ENCODE assay signal across 9 cellular contexts in the genomic region with DNA sequence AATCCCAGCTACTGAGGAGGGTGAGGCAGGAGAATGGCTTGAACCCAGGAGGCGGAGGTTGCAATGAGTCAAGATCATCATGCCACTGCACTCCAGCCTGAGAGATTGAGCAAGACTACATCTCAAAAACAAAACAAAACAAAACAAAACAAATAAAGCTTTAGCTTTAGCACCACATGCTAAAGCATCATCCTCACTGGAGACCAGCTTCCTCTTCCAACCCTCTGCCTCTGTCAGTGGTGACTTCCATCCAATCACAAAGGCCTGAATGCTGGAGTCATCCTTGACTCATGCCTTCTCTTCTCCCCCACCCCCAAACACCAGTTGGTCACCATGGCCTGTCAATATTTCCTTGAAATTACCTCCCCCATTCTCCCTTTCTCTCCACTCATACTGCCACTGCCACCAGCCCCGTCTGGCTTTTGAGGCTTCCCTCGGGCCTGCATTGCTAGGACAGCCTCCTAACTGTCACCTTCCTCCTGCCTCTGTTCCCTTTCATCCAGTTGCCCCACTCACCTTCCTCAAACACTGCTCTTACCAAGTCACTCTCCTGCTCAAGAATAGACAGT. TPM values are rescaled to one million over a fixed set of nuclear protein-coding genes. Genes with fewer than 3 reads are reported as not detected.
A peak's percentile ranks its signal among the peaks of the same experiment; 100 is the strongest.
DNase-seq lines count a peak whose midpoint lies in the region; ATAC-seq and TF ChIP-seq lines count a peak whose summit lies in the region.
"Had no signal": no experiment of that assay in that cellular context is flagged by ENCODE, and none has a peak within 500 bp of the region (broad histone marks: within the 10 kb centered on the region; RNA-seq: fewer than 3 reads in every experiment).

No MANE protein-coding gene starts in this region.

- TF ChIP-seq RAD21 in SK-N-SH (IDR thresholded peaks at IDR 0.05; ENCODE audit: low read length) = no peak

- H3K27me3 Mint-ChIP-seq in effector memory CD8-positive, alpha-beta T cell = no peaks in the 10 kb centered on the region

- H3F3A ChIP-seq in SK-N-SH (replicated peaks; ENCODE audit: insufficient read depth) (peaks cover 12% of the 10 kb centered on the region), smooth muscle cell (ENCODE audit: low read depth) (no peaks in the 10 kb centered on the region)

- no peak overlapping the region for H3K27ac ChIP-seq in SK-N-SH (ENCODE audit: low read depth in 2 of 2, low read length in 1 of 2)
- H3K27ac ChIP-seq in smooth muscle cell (ENCODE audit: low read depth) = peak overlapping the region; percentile 49

- H3K4me2 ChIP-seq in SK-N-SH (no peak overlapping the region), smooth muscle cell (no peak overlapping the region)

- H4K20me1 ChIP-seq in SK-N-SH (ENCODE audit: insufficient read depth) (no peaks in the 10 kb centered on the region), smooth muscle cell (ENCODE audit: low read depth) (peaks cover 35% of the 10 kb centered on the region)

- no peaks in the 10 kb centered on the region for H3K36me3 Mint-ChIP-seq in effector memory CD8-positive, alpha-beta T cell (ENCODE audit: insufficient read depth)

- no peaks in the 10 kb centered on the region for H3K9me3 Mint-ChIP-seq in effector memory CD8-positive, alpha-beta T cell

- H3K9ac ChIP-seq in SK-N-SH = no peak overlapping the region
- H3K9ac ChIP-seq in smooth muscle cell (ENCODE audit: low read depth) = no peak overlapping the region

- no peaks in the 10 kb centered on the region for H3K36me3 ChIP-seq in SK-N-SH (replicated peaks in 1 of 2; ENCODE audit: control insufficient read depth in 1 of 2, insufficient read depth in 2 of 2, low read length in 1 of 2)
- no peaks in the 10 kb centered on the region for H3K36me3 ChIP-seq in smooth muscle cell (ENCODE audit: low read depth)

- CTCF ChIA-PET in SK-N-SH (lab: Yijun Ruan, JAX) = interaction anchor here (1.1 to 11.1 kb wide), 8 partner anchors 9 to 168 kb away, joined by 3 to 118 read pairs (median 13); no protein-coding TSS in a partner anchor

- H3K79me2 ChIP-seq in SK-N-SH (ENCODE audit: insufficient read depth) (no peaks in the 10 kb centered on the region), smooth muscle cell (ENCODE audit: low read depth) (no peaks in the 10 kb centered on the region)

- DNase-seq in SK-N-SH (no peak), NOMO-1 treated with dmso at 0.1 percent for 144 hours (lab: John Stamatoyannopoulos, UW; ENCODE audit: unreplicated experiment) (peak; percentile 70), smooth muscle cell (lab: John Stamatoyannopoulos, UW; ENCODE audit: unreplicated experiment) (no peak), DMS153 treated with DMSO at 0.1 percent for 48 hours (lab: John Stamatoyannopoulos, UW; ENCODE audit: unreplicated experiment) (no peak)
- DNase-seq in effector memory CD8-positive, alpha-beta T cell = no peak
- no peak for DNase-seq in stimulated activated naive CD4-positive, alpha-beta T cell treated with Interleukin-2 at 50 U/mL for 16 hours (lab: John Stamatoyannopoulos, UW)

- H3K27me3 ChIP-seq in SK-N-SH (ENCODE audit: insufficient read depth) (no peaks in the 10 kb centered on the region), smooth muscle cell (ENCODE audit: low read depth) (no peaks in the 10 kb centered on the region)

- H3K4me3 ChIP-seq in SK-N-SH (ENCODE audit: low read depth in 2 of 2, low read length in 1 of 2) (no peak overlapping the region), smooth muscle cell (no peak overlapping the region)

- TF ChIP-seq POLR2A in GM18505 (IDR thresholded peaks at IDR 0.05; ENCODE audit: borderline replicate concordance, extremely low read depth, insufficient read depth, insufficient read length) = no peak

- no peak overlapping the region for H2AFZ ChIP-seq in SK-N-SH (ENCODE audit: low read depth)
- no peak overlapping the region for H2AFZ ChIP-seq in smooth muscle cell (ENCODE audit: low read depth)

- TF ChIP-seq EP300 in SK-N-SH (IDR thresholded peaks at IDR 0.05; ENCODE audit: borderline replicate concordance in 1 of 2, low read depth in 1 of 2, low read length in 1 of 2) = no peak

- H3K9me2 ChIP-seq in SK-N-SH = no peaks in the 10 kb centered on the region

- ATAC-seq in SK-N-SH treated with all-trans-retinoic acid at 6 μM for 48 hours = no peak
- ATAC-seq in effector memory CD8-positive, alpha-beta T cell (replicated peaks) = peak; percentile 9
- ATAC-seq in GM18505 (IDR thresholded peaks at IDR 0.05; ENCODE audit: unreplicated experiment) = no peak

- POLR2A ChIA-PET in SK-N-SH (lab: Yijun Ruan, JAX) = no interaction called here

- H3K9me3 ChIP-seq in SK-N-SH (no peaks in the 10 kb centered on the region), smooth muscle cell (replicated peaks; ENCODE audit: low read depth) (no peaks in the 10 kb centered on the region)

- H3K27ac Mint-ChIP-seq in effector memory CD8-positive, alpha-beta T cell = peak overlapping the region in 1 of 2 donors; percentile 54

- TF ChIP-seq CTCF in SK-N-SH (IDR thresholded peaks at IDR 0.05) (no peak), smooth muscle cell (IDR thresholded peaks at IDR 0.05; ENCODE audit: borderline replicate concordance, insufficient read depth, poor library complexity, severe bottlenecking) (no peak)

- 89% methylated on average over 3 of the region's 3 CpGs for WGBS in SK-N-SH (ENCODE audit: low lambda C conversion rate)
- 81% methylated on average over 3 of the region's 3 CpGs for WGBS in smooth muscle cell (ENCODE audit: low lambda C conversion rate)

- H3K4me1 ChIP-seq in SK-N-SH (ENCODE audit: control insufficient read depth in 1 of 2, insufficient read depth in 2 of 2, low read depth in 1 of 2, low read length in 1 of 2) = peaks cover 0 to 46% of the 10 kb centered on the region in 2 experiments; a peak in 1 of 4 replicates
- peaks cover 47% of the 10 kb centered on the region for H3K4me1 ChIP-seq in smooth muscle cell (ENCODE audit: low read depth)

- H3K4me3 Mint-ChIP-seq in effector memory CD8-positive, alpha-beta T cell = no peak overlapping the region

- peaks cover 5% of the 10 kb centered on the region in 2 donors for H3K4me1 Mint-ChIP-seq in effector memory CD8-positive, alpha-beta T cell (ENCODE audit: low read depth in 2 of 2)

TF ChIP-seq in SK-N-SH, 30 proteins besides CTCF, POLR2A, EP300 and RAD21:
- TF ChIP-seq FOSL2 (IDR thresholded peaks at IDR 0.05; ENCODE audit: borderline replicate concordance, low read depth) = peak; percentile 31; the same call in 1 of the 2 replicates
- no peak for TF ChIP-seq NRF1 (IDR thresholded peaks at IDR 0.05; ENCODE audit: low read depth, low read length)
- no peak for TF ChIP-seq RCOR1 (IDR thresholded peaks at IDR 0.05; ENCODE audit: low read length)
- TF ChIP-seq USF2 (IDR thresholded peaks at IDR 0.05; ENCODE audit: borderline replicate concordance, low read depth, low read length) = no peak

TF ChIP-seq in SK-N-SH treated with all-trans-retinoic acid at 6 μM for 48 hours, 23 proteins besides CTCF, POLR2A, EP300 and RAD21:
- TF ChIP-seq CSDC2 (CRISPR knock-in tag; IDR thresholded peaks at IDR 0.05) = no peak
- no peak for TF ChIP-seq ESRRG (CRISPR knock-in tag; IDR thresholded peaks at IDR 0.05)
- TF ChIP-seq, protein P1, sequence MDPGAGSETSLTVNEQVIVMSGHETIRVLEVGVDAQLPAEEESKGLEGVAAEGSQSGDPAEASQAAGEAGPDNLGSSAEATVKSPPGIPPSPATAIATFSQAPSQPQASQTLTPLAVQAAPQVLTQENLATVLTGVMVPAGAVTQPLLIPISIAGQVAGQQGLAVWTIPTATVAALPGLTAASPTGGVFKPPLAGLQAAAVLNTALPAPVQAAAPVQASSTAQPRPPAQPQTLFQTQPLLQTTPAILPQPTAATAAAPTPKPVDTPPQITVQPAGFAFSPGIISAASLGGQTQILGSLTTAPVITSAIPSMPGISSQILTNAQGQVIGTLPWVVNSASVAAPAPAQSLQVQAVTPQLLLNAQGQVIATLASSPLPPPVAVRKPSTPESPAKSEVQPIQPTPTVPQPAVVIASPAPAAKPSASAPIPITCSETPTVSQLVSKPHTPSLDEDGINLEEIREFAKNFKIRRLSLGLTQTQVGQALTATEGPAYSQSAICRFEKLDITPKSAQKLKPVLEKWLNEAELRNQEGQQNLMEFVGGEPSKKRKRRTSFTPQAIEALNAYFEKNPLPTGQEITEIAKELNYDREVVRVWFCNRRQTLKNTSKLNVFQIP (CRISPR knock-in tag; IDR thresholded peaks at IDR 0.05; ENCODE audit: borderline replicate concordance, low read depth) = no peak
- no peak for TF ChIP-seq TCF4 (CRISPR knock-in tag; IDR thresholded peaks at IDR 0.05; ENCODE audit: borderline replicate concordance)
- TF ChIP-seq, protein P2, sequence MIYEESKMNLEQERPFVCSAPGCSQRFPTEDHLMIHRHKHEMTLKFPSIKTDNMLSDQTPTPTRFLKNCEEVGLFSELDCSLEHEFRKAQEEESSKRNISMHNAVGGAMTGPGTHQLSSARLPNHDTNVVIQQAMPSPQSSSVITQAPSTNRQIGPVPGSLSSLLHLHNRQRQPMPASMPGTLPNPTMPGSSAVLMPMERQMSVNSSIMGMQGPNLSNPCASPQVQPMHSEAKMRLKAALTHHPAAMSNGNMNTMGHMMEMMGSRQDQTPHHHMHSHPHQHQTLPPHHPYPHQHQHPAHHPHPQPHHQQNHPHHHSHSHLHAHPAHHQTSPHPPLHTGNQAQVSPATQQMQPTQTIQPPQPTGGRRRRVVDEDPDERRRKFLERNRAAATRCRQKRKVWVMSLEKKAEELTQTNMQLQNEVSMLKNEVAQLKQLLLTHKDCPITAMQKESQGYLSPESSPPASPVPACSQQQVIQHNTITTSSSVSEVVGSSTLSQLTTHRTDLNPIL (CRISPR knock-in tag; IDR thresholded peaks at IDR 0.05; ENCODE audit: low read depth) = no peak

RNA-seq across cellular contexts. Expression of gene ZNF385A, which starts 1.4 kb away (rescaled TPM):
- polyA plus RNA-seq in SK-N-SH (2012; rRNA removed) (1.5 and 2.6 TPM in 2 replicates), smooth muscle cell (6.5 and 17.2 TPM in 2 replicates)
- polyA plus RNA-seq in SK-N-SH (2012; cell fraction: cytosol; rRNA removed) = 1.4 and 3.0 TPM in 2 replicates
- polyA plus RNA-seq in SK-N-SH (2012; cell fraction: nucleus; rRNA removed) = 2.3 and 3.7 TPM in 2 replicates
- total RNA-seq in smooth muscle cell = 9.3 and 20.2 TPM in 2 replicates

RNA-seq across cellular contexts. Expression of gene GPR84, which starts 18.8 kb away (rescaled TPM):
- 0.03 TPM in 1 of 2 replicates, not detected in the other for polyA plus RNA-seq in SK-N-SH (2012; rRNA removed)
- not detected in 2 replicates for polyA plus RNA-seq in SK-N-SH (2012; cell fraction: cytosol; rRNA removed)
- 0.18 and 0.23 TPM in 2 replicates for polyA plus RNA-seq in SK-N-SH (2012; cell fraction: nucleus; rRNA removed)
- 0.09 and 0.13 TPM in 2 replicates for total RNA-seq in smooth muscle cell
- 0.46 TPM in 1 of 2 replicates, not detected in the other for polyA plus RNA-seq in smooth muscle cell
- total RNA-seq: A673 had no signal

RNA-seq across cellular contexts. Expression of gene ITGA5, which starts 35.9 kb away (rescaled TPM):
- polyA plus RNA-seq in SK-N-SH (2012; rRNA removed) (35.0 and 52.5 TPM in 2 replicates), smooth muscle cell (192 and 202 TPM in 2 replicates)
- polyA plus RNA-seq in SK-N-SH (2012; cell fraction: cytosol; rRNA removed) = 19.5 and 32.7 TPM in 2 replicates
- 66.0 and 73.4 TPM in 2 replicates for polyA plus RNA-seq in SK-N-SH (2012; cell fraction: nucleus; rRNA removed)
- total RNA-seq in smooth muscle cell = 151 and 163 TPM in 2 replicates

RNA-seq across cellular contexts. Expression of gene COPZ1, which starts 58.2 kb away (rescaled TPM):
- polyA plus RNA-seq in SK-N-SH (2012; rRNA removed) = 111 and 156 TPM in 2 replicates
- 143 and 154 TPM in 2 replicates for polyA plus RNA-seq in SK-N-SH (2012; cell fraction: cytosol; rRNA removed)
- polyA plus RNA-seq in SK-N-SH (2012; cell fraction: nucleus; rRNA removed) = 31.4 and 71.4 TPM in 2 replicates
- 147 and 163 TPM in 2 replicates for total RNA-seq in smooth muscle cell
- polyA plus RNA-seq in smooth muscle cell = 214 and 219 TPM in 2 replicates
